9 cellular contexts compared by ENCODE assay signal in genomic region chr14:85528080-85528881, GRCh38. TPM values are rescaled to one million over a fixed set of nuclear protein-coding genes. Genes with fewer than 3 reads are reported as not detected.
A peak's percentile ranks its signal among the peaks of the same experiment; 100 is the strongest.
DNase-seq lines count a peak whose midpoint lies in the region; ATAC-seq and TF ChIP-seq lines count a peak whose summit lies in the region.
"Had no signal": no experiment of that assay in that cellular context is flagged by ENCODE, and none has a peak within 500 bp of the region (broad histone marks: within the 10 kb centered on the region; RNA-seq: fewer than 3 reads in every experiment).

No MANE protein-coding gene starts in this region.

- H3K27me3 Mint-ChIP-seq in activated T-cell treated with anti-CD3 and anti-CD28 coated beads, Interleukin-2, amount 50 U/mL, for 72 hours (ENCODE audit: low read depth) = peaks cover 67% of the 10 kb centered on the region

- H3K27ac Mint-ChIP-seq in activated T-cell treated with anti-CD3 and anti-CD28 coated beads, Interleukin-2, amount 50 U/mL, for 72 hours = no peak overlapping the region
- H3K27ac Mint-ChIP-seq: activated naive CD8-positive, alpha-beta T cell had no signal

- DNase-seq in AG08395 (ENCODE audit: low spot score) (peak; percentile 60), NCI-H1694 (lab: John Stamatoyannopoulos, UW) (peak; percentile 22), cardiac fibroblast (ENCODE audit: low read depth in 2 of 2) (peak; percentile 93 to 96), kidney epithelial cell (ENCODE audit: low read depth) (peak; percentile 62), suprapubic skin (ENCODE audit: low spot score in 2 of 2) (no peak), NOMO-1 (lab: John Stamatoyannopoulos, UW; ENCODE audit: unreplicated experiment in 2 of 2) (no peak)
- DNase-seq in activated T-cell treated with anti-CD3 and anti-CD28 coated beads, Interleukin-2, amount 50 U/mL, for 72 hours = no peak

- no peak for TF ChIP-seq EP300 in suprapubic skin (IDR thresholded peaks at IDR 0.05)

- H3K4me3 ChIP-seq in cardiac fibroblast (replicated peaks in 1 of 2; ENCODE audit: low read depth in 2 of 2, low read length in 2 of 2) (peak overlapping the region; percentile 83 to 93), kidney epithelial cell (ENCODE audit: low read depth, low read length) (peak overlapping the region; percentile 42), suprapubic skin (peak overlapping the region; percentile 78)

- no peak for ATAC-seq in GM21528 (IDR thresholded peaks at IDR 0.05; ENCODE audit: low FRiP score, unreplicated experiment)
- ATAC-seq in activated T-cell treated with anti-CD3 and anti-CD28 coated beads, Interleukin-2, amount 50 U/mL, for 72 hours (replicated peaks in 1 of 2) = no peak

- no peaks in the 10 kb centered on the region for H3K36me3 ChIP-seq in kidney epithelial cell (ENCODE audit: control insufficient read depth, insufficient read depth, low read length)
- H3K36me3 ChIP-seq in suprapubic skin = no peaks in the 10 kb centered on the region

- H3K36me3 Mint-ChIP-seq in activated T-cell treated with anti-CD3 and anti-CD28 coated beads, Interleukin-2, amount 50 U/mL, for 72 hours (ENCODE audit: insufficient read depth in 2 of 2) = peaks cover 0 to 2% of the 10 kb centered on the region in 2 donors
- H3K36me3 Mint-ChIP-seq: activated naive CD8-positive, alpha-beta T cell had no signal

- H3K4me1 ChIP-seq in suprapubic skin = peaks cover 43% of the 10 kb centered on the region

- no peak overlapping the region for H3K4me3 Mint-ChIP-seq in activated T-cell treated with anti-CD3 and anti-CD28 coated beads, Interleukin-2, amount 50 U/mL, for 72 hours
- H3K4me3 Mint-ChIP-seq: activated naive CD8-positive, alpha-beta T cell had no signal

- H3K27ac ChIP-seq in suprapubic skin = peak overlapping the region; percentile 77

- H3K27me3 ChIP-seq in kidney epithelial cell (ENCODE audit: control insufficient read depth, insufficient read depth, low read length) = peaks cover 25% of the 10 kb centered on the region
- H3K27me3 ChIP-seq in suprapubic skin = no peaks in the 10 kb centered on the region

- no peak for TF ChIP-seq POLR2A in suprapubic skin (IDR thresholded peaks at IDR 0.05)

- H3K9me3 Mint-ChIP-seq in activated T-cell treated with anti-CD3 and anti-CD28 coated beads, Interleukin-2, amount 50 U/mL, for 72 hours = no peaks in the 10 kb centered on the region

- no peaks in the 10 kb centered on the region for H3K9me3 ChIP-seq in suprapubic skin

- peaks cover 16% of the 10 kb centered on the region for H3K4me1 Mint-ChIP-seq in activated T-cell treated with anti-CD3 and anti-CD28 coated beads, Interleukin-2, amount 50 U/mL, for 72 hours (ENCODE audit: low read depth)

- TF ChIP-seq CTCF in cardiac fibroblast (IDR thresholded peaks at IDR 0.05; ENCODE audit: low read depth, low read length) (peak; percentile 54), kidney epithelial cell (IDR thresholded peaks at IDR 0.05; ENCODE audit: insufficient read depth, low read length, poor library complexity, severe bottlenecking) (peak; percentile 60), suprapubic skin (IDR thresholded peaks at IDR 0.05) (peak; percentile 7 to 31)

- 7% methylated on average over 7 of the region's 7 CpGs for WGBS in suprapubic skin

RNA-seq across cellular contexts. Expression of gene FLRT2, which starts 1.7 kb away (rescaled TPM):
- 8.1 and 14.7 TPM in 2 replicates for total RNA-seq in kidney epithelial cell
- total RNA-seq in suprapubic skin = 10 to 100 TPM; 21.5 to 41.4 (median 28.0) TPM
- not detected for total RNA-seq in activated T-cell treated with anti-CD3 and anti-CD28 coated beads, Interleukin-2, amount 50 U/mL, for 72 hours

Comparison
In these comparisons a context has a peak if more than half of its experiments do, and no peak if none do; other contexts are left out.
1. DNase-seq: peak in AG08395 (single experiment), NCI-H1694 (single experiment), cardiac fibroblast (2 of 2) and kidney epithelial cell (single experiment); none in suprapubic skin (0 of 2), activated T-cell treated with anti-CD3 and anti-CD28 coated beads, Interleukin-2, amount 50 U/mL, for 72 hours (0 of 2) and NOMO-1 (0 of 2).
2. Peak in every context shown above with its lines, with median percentiles within 50 percentile points of each other: H3K4me3 ChIP-seq and CTCF ChIP-seq.